ENCODE assay signal across 8 cellular contexts in genomic region chrX:56728321-56728720, GRCh38. TPM values are rescaled to one million over a fixed set of nuclear protein-coding genes. Genes with fewer than 3 reads are reported as not detected.
DNase-seq lines count a peak whose midpoint lies in the region; FAIRE-seq and TF ChIP-seq lines count a peak whose summit lies in the region.

No MANE protein-coding gene starts in this region.

- H3K36me3 ChIP-seq in kidney (ENCODE audit: control insufficient read depth in 1 of 2, insufficient read depth in 2 of 2, low read length in 2 of 2) (no peaks in the 10 kb centered on the region), vagina (no peaks in the 10 kb centered on the region)

- TF ChIP-seq CTCF in chondrocyte (IDR thresholded peaks at IDR 0.05) (no peak), retinal pigment epithelial cell (conservative IDR thresholded peaks at IDR 0.05; ENCODE audit: low read depth, low read length) (no peak), kidney (IDR thresholded peaks at IDR 0.05; ENCODE audit: borderline replicate concordance, extremely low read depth, insufficient read depth) (no peak), vagina (IDR thresholded peaks at IDR 0.05) (no peak)

- no peak for TF ChIP-seq POLR2A in vagina (IDR thresholded peaks at IDR 0.05)

- peak overlapping the region; percentile 85 for H3K4me3 Mint-ChIP-seq in chondrocyte (ENCODE audit: unreplicated experiment)

- no peaks in the 10 kb centered on the region for H3K9me3 ChIP-seq in kidney (ENCODE audit: control insufficient read depth in 1 of 2, low read length in 2 of 2)
- H3K9me3 ChIP-seq in vagina = no peaks in the 10 kb centered on the region

- H3K9ac ChIP-seq in kidney (ENCODE audit: low read length in 2 of 2) = no peak overlapping the region

- H3K4me1 ChIP-seq in kidney (ENCODE audit: control insufficient read depth in 1 of 2, insufficient read depth in 1 of 2, low read depth in 1 of 2, low read length in 2 of 2) (no peaks in the 10 kb centered on the region), vagina (no peaks in the 10 kb centered on the region)

- no peak overlapping the region for H3K27ac Mint-ChIP-seq in chondrocyte (ENCODE audit: unreplicated experiment)

- H3K27me3 Mint-ChIP-seq in chondrocyte (ENCODE audit: low read depth) = peaks cover 2% of the 10 kb centered on the region

- H3K27me3 ChIP-seq in vagina = no peaks in the 10 kb centered on the region

- peak; percentile 13 for DNase-seq in NCI-H82 (lab: John Stamatoyannopoulos, UW)
- DNase-seq in NCI-H82 treated with DMSO at 0.1 percent for 48 hours (lab: John Stamatoyannopoulos, UW; ENCODE audit: unreplicated experiment) = no peak
- peak; percentile 31 for DNase-seq in NCI-H2227 (lab: John Stamatoyannopoulos, UW; ENCODE audit: unreplicated experiment)
- DNase-seq in chondrocyte (ENCODE audit: low spot score) = no peak
- no peak for DNase-seq in retinal pigment epithelial cell (ENCODE audit: low read depth)
- DNase-seq in kidney = no peak
- DNase-seq in vagina (ENCODE audit: extremely low spot score in 2 of 2) = no peak
- DNase-seq in NCI-H524 treated with DMSO at 0.1 percent for 48 hours (lab: John Stamatoyannopoulos, UW) = no peak

- H3K36me3 Mint-ChIP-seq in chondrocyte (ENCODE audit: low read depth) = no peaks in the 10 kb centered on the region

- H3K9me3 Mint-ChIP-seq in chondrocyte (ENCODE audit: low read depth) = peaks cover 8% of the 10 kb centered on the region

- intact Hi-C loops in kidney (cut with DNase I) = no loop called here
- intact Hi-C loops in vagina (cut with DNase I) = no loop called here

- FAIRE-seq in kidney (lab: Jason Lieb, UNC) = no peak

- no peak overlapping the region for H3K27ac ChIP-seq in kidney (ENCODE audit: low read depth in 2 of 2, low read length in 2 of 2)
- no peak overlapping the region for H3K27ac ChIP-seq in vagina

- peaks cover 17% of the 10 kb centered on the region for H3K4me1 Mint-ChIP-seq in chondrocyte (ENCODE audit: low read depth)

- H3K4me3 ChIP-seq in retinal pigment epithelial cell (ENCODE audit: low read length) (peak overlapping the region; percentile 78), kidney (ENCODE audit: low read length in 2 of 2) (peak overlapping the region in 1 of 2 donors; percentile 82), vagina (peak overlapping the region in 1 of 2 donors; percentile 45)

RNA-seq across cellular contexts. Expression of gene NBDY, which starts 0.7 kb away (rescaled TPM):
- 49.9 to 63.1 TPM (median 51.1 TPM) in 3 replicates for total RNA-seq in chondrocyte
- total RNA-seq in kidney = 50.8 TPM
- 88.7 TPM for polyA plus RNA-seq in kidney (ENCODE audit: insufficient read depth, low read depth, low replicate concordance)
- total RNA-seq in vagina = 13.8 TPM

Comparison
In these comparisons a context has a peak if more than half of its experiments do, and no peak if none do; other contexts are left out.
1. DNase-seq: peak in NCI-H82 (single experiment) and NCI-H2227 (single experiment); none in NCI-H82 treated with DMSO at 0.1 percent for 48 hours (single experiment), chondrocyte (single experiment), retinal pigment epithelial cell (single experiment), kidney (single experiment), vagina (0 of 2) and NCI-H524 treated with DMSO at 0.1 percent for 48 hours (single experiment).